In the genomic region with DNA sequence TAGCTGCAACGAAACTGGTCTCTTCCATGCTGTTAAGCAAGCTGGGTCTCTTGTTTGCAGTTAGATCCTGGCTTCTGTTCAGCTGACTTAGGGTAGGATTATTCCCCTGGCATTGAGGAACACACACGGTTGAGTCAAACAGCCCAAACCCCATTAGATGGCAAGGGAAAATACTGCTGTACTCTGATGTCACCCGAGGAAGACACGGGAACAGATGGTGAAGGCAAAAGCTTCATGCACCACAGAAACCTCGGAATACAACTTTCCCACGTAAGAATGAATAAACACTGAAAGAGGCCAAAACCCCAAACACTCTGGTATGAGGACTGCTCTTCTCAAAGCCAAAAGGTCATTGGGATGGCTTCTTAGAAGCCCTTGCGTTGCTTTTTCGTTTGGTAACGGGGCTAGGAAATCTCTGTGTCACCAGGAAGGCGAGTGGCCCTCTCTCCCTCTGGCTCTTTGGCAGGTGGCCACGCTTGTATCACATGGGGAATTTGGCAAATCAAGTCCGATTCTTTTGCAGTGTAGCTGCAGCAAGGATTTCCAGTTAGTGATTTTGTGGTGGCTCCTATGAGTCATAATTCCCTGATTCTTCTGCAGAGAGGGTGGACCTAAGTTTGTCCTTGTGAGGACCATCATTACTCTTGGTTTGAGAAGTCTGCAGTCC, we compare ENCODE assay signal across 8 cellular contexts. TPM values are rescaled to one million over a fixed set of nuclear protein-coding genes. Genes with fewer than 3 reads are reported as not detected.
DNase-seq lines count a peak whose midpoint lies in the region; ATAC-seq, FAIRE-seq and TF ChIP-seq lines count a peak whose summit lies in the region.

No MANE protein-coding gene starts in this region.

- dilution Hi-C loops in keratinocyte (cut with MboI; ENCODE audit: extremely low pct_ligation_motif_present, low sequenced_read_pairs) = no loop called here

- peak overlapping the region in 3 of 5 experiments; percentile 28 to 81 (median 55) for H3K4me3 Mint-ChIP-seq in brain

- H3K4me3 ChIP-seq in keratinocyte (ENCODE audit: control insufficient read depth in 2 of 3, extremely low read depth in 1 of 3, insufficient read depth in 2 of 3, low read depth in 1 of 3, low read length in 3 of 3) = peak overlapping the region in 1 of 3 experiments; percentile 2

- no peaks in the 10 kb centered on the region for H3K27me3 ChIP-seq in keratinocyte (ENCODE audit: control insufficient read depth, extremely low read depth, insufficient read depth, low read length)

- H3K27me3 Mint-ChIP-seq in brain = peaks cover 4% of the 10 kb centered on the region

- no peak overlapping the region for H3K9ac ChIP-seq in keratinocyte (ENCODE audit: control insufficient read depth, extremely low read depth, insufficient read depth, low read length)

- H3K36me3 ChIP-seq in keratinocyte (ENCODE audit: control insufficient read depth in 2 of 2, extremely low read depth in 1 of 2, insufficient read depth in 2 of 2, low read length in 2 of 2) = no peaks in the 10 kb centered on the region

- FAIRE-seq in keratinocyte (lab: Jason Lieb, UNC) = peak; percentile 48

- H3K79me2 ChIP-seq in keratinocyte (ENCODE audit: control insufficient read depth, insufficient read depth, low read length) = no peaks in the 10 kb centered on the region

- DNase-seq in activated CD4-positive, alpha-beta T cell treated with anti-CD3 and anti-CD28 coated beads, Interleukin-2, amount 50 U/mL, for 48 hours = peak; percentile 42 to 55
- DNase-seq in activated CD4-positive, alpha-beta T cell treated with anti-CD3 and anti-CD28 coated beads for 1 hour = no peak
- DNase-seq in NCI-H1105 treated with DMSO at 0.1 percent for 48 hours (lab: John Stamatoyannopoulos, UW) (peak; percentile 35), keratinocyte (ENCODE audit: low read depth, low spot score) (no peak), superior temporal gyrus (ENCODE audit: extremely low spot score) (peak; percentile 84)

- peak overlapping the region; percentile 22 for H3K4me2 ChIP-seq in keratinocyte (ENCODE audit: control insufficient read depth, extremely low read depth, insufficient read depth, low read depth, low read length)

- no peaks in the 10 kb centered on the region for H3K9me3 ChIP-seq in keratinocyte (ENCODE audit: control insufficient read depth, low read depth, low read length)

- H3K4me1 Mint-ChIP-seq in brain = peaks cover 10% of the 10 kb centered on the region

- ATAC-seq in GM18909 (IDR thresholded peaks at IDR 0.05; ENCODE audit: poor library complexity, unreplicated experiment) (no peak), HG02840 (IDR thresholded peaks at IDR 0.05; ENCODE audit: low FRiP score, unreplicated experiment) (no peak)

- no peak for TF ChIP-seq CTCF in brain (conservative IDR thresholded peaks at IDR 0.05)
- TF ChIP-seq CTCF in keratinocyte (optimal IDR thresholded peaks at IDR 0.05 in 1 of 3, IDR thresholded peaks at IDR 0.05 in 1 of 3, conservative IDR thresholded peaks at IDR 0.05 in 1 of 3; ENCODE audit: extremely low read depth in 1 of 3, insufficient read depth in 2 of 3, low read length in 3 of 3) = no peak

- H3K9me3 Mint-ChIP-seq in brain = no peaks in the 10 kb centered on the region

- peaks cover 22% of the 10 kb centered on the region for H3K4me1 ChIP-seq in keratinocyte (ENCODE audit: control insufficient read depth, extremely low read depth, insufficient read depth, low read length)

- no peaks in the 10 kb centered on the region for H3K9me1 ChIP-seq in keratinocyte (ENCODE audit: control insufficient read depth, extremely low read depth, insufficient read depth, low read length)

- no peaks in the 10 kb centered on the region for H3K36me3 Mint-ChIP-seq in brain

- peak overlapping the region in 4 of 5 experiments; percentile 1 to 72 (median 42) for H3K27ac Mint-ChIP-seq in brain

- no peak overlapping the region for H3K27ac ChIP-seq in keratinocyte (ENCODE audit: control insufficient read depth, insufficient read depth, low read length)

- H4K20me1 ChIP-seq in keratinocyte (ENCODE audit: control insufficient read depth, extremely low read depth, insufficient read depth, low read length) = no peaks in the 10 kb centered on the region

- no peak overlapping the region for H2AFZ ChIP-seq in keratinocyte (ENCODE audit: control insufficient read depth, low read length)

RNA-seq across cellular contexts. Expression of gene LYST, which starts 16.7 kb away (rescaled TPM):
- 2.2 TPM for polyA plus RNA-seq in brain (ENCODE audit: insufficient read depth, low read depth, low replicate concordance)
- 9.5 to 30.9 TPM (median 24.7 TPM) in 3 replicates for polyA plus RNA-seq in keratinocyte
- polyA plus RNA-seq in keratinocyte (2011; ENCODE audit: low read depth) = 29.2 TPM
- 5.9 and 13.2 TPM in 2 replicates for polyA plus RNA-seq in keratinocyte (2011; cell fraction: cytosol; rRNA removed)
- 49.0 and 52.9 TPM in 2 replicates for polyA plus RNA-seq in keratinocyte (2011; cell fraction: nucleus; rRNA removed)
- polyA plus RNA-seq in keratinocyte (2012; ENCODE audit: low replicate concordance) = 7.7 and 20.9 TPM in 2 replicates
- polyA minus RNA-seq in keratinocyte = 13.1 to 108 TPM (median 83.3 TPM) in 3 replicates
- polyA minus RNA-seq in keratinocyte (2011; cell fraction: cytosol; rRNA and poly(A)+ RNA removed) = 11.1 TPM
- 126 and 238 TPM in 2 replicates for polyA minus RNA-seq in keratinocyte (2011; cell fraction: nucleus; rRNA and poly(A)+ RNA removed)

Comparison
In these comparisons a context has a peak if more than half of its experiments do, and no peak if none do; other contexts are left out.
1. DNase-seq: peak in activated CD4-positive, alpha-beta T cell treated with anti-CD3 and anti-CD28 coated beads, Interleukin-2, amount 50 U/mL, for 48 hours (2 of 2), NCI-H1105 treated with DMSO at 0.1 percent for 48 hours (single experiment) and superior temporal gyrus (single experiment); none in activated CD4-positive, alpha-beta T cell treated with anti-CD3 and anti-CD28 coated beads for 1 hour (single experiment) and keratinocyte (single experiment).